8 cellular contexts compared by ENCODE assay signal in the genomic region with DNA sequence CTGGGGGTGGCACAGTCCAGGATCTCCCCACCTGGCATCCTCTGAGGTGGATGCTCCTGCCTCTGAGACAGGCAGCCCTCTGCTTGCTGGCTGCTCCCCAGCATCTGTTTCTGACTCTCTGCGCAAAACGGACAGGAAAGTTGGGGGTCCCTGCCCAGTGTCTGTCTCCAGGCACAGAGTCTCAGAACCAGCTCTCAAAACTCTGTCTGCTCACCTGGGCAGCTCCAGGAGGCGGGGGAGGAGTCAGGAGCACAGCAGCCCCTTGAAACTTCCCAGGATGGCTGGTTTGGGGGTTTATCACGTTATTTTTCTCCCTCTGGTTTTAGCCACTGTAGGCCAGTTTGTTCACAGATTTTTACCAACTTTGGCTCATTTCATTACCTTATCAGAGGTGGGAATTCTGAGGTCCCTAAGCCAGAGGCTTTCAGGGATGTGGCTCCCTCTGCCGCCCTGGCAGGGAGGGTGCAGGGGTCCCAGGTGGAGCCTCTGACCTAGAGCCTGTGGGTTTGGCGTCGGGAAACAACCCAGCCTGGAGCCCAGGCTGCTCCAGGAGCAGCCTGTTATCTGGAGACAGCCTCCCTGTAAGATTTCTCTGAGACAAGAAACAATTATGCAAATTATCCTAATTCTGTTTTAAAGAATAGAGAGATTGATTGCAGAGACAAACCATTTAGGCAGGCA.
A peak's percentile ranks its signal among the peaks of the same experiment; 100 is the strongest.
DNase-seq lines count a peak whose midpoint lies in the region; TF ChIP-seq lines count a peak whose summit lies in the region.
"Not testable (repeated sequence)": the region's sequence is repeated elsewhere in the genome, so short reads cannot be mapped to it uniquely, and the experiment has no call there.

No MANE protein-coding gene starts in this region.

- POLR2A ChIA-PET in SK-N-SH (lab: Yijun Ruan, JAX) = not testable (repeated sequence)

- H3K9me3 Mint-ChIP-seq in HFFc6; endothelial cell (ENCODE audit: unreplicated experiment): not testable (repeated sequence)

- not testable (repeated sequence) for H3K27me3 Mint-ChIP-seq in HFFc6 (ENCODE audit: insufficient read depth); endothelial cell (ENCODE audit: unreplicated experiment)

- not testable (repeated sequence) for H3K27ac Mint-ChIP-seq in HFFc6; endothelial cell (ENCODE audit: unreplicated experiment)

- not testable (repeated sequence) for TF ChIP-seq EP300 in SK-N-SH (IDR thresholded peaks at IDR 0.05; ENCODE audit: borderline replicate concordance in 1 of 2, low read depth in 1 of 2, low read length in 1 of 2)

- H3K36me3 ChIP-seq in SK-N-SH (replicated peaks in 1 of 2; ENCODE audit: control insufficient read depth in 1 of 2, insufficient read depth in 2 of 2, low read length in 1 of 2); kidney epithelial cell (ENCODE audit: control insufficient read depth, insufficient read depth, low read length); parathyroid adenoma (ENCODE audit: control insufficient read depth, insufficient read depth, low read length): not testable (repeated sequence)

- H2AFZ ChIP-seq in SK-N-SH (ENCODE audit: low read depth); parathyroid adenoma: not testable (repeated sequence)

- not testable (repeated sequence) for H3K9me3 ChIP-seq in SK-N-SH; parathyroid adenoma (ENCODE audit: control insufficient read depth, low read length)

- WGBS in SK-N-SH (ENCODE audit: low lambda C conversion rate) = 0% methylated on average over 3 of the region's 7 CpGs

- not testable (repeated sequence) for H3K36me3 Mint-ChIP-seq in HFFc6 (ENCODE audit: low read depth); endothelial cell (ENCODE audit: low read depth, unreplicated experiment)

- not testable (repeated sequence) for H3K27ac ChIP-seq in 22Rv1; SK-N-SH (ENCODE audit: low read depth in 2 of 2, low read length in 1 of 2); parathyroid adenoma

- not testable (repeated sequence) for H3K4me2 ChIP-seq in SK-N-SH; parathyroid adenoma (ENCODE audit: low read length)

- not testable (repeated sequence) for H3F3A ChIP-seq in SK-N-SH (replicated peaks; ENCODE audit: insufficient read depth)

- H3K4me1 Mint-ChIP-seq in HFFc6 (ENCODE audit: low read depth); endothelial cell (ENCODE audit: unreplicated experiment): not testable (repeated sequence)

- peak; percentile 43 for TF ChIP-seq RAD21 in SK-N-SH (IDR thresholded peaks at IDR 0.05; ENCODE audit: low read length)

- H3K9me2 ChIP-seq in SK-N-SH = not testable (repeated sequence)

- not testable (repeated sequence) for H4K20me1 ChIP-seq in SK-N-SH (ENCODE audit: insufficient read depth)

- H3K4me3 Mint-ChIP-seq in HFFc6; endothelial cell (ENCODE audit: unreplicated experiment): not testable (repeated sequence)

- not testable (repeated sequence) for H3K79me2 ChIP-seq in SK-N-SH (ENCODE audit: insufficient read depth); parathyroid adenoma

- CTCF ChIA-PET in SK-N-SH (lab: Yijun Ruan, JAX) = not testable (repeated sequence)

- not testable (repeated sequence) for H3K4me1 ChIP-seq in SK-N-SH (ENCODE audit: control insufficient read depth in 1 of 2, insufficient read depth in 2 of 2, low read depth in 1 of 2, low read length in 1 of 2); parathyroid adenoma

- H3K4me3 ChIP-seq in SK-N-SH (ENCODE audit: low read depth in 2 of 2, low read length in 1 of 2); kidney epithelial cell (ENCODE audit: low read depth, low read length); parathyroid adenoma (ENCODE audit: low read depth, low read length): not testable (repeated sequence)

- H3K9ac ChIP-seq in SK-N-SH, parathyroid adenoma: not testable (repeated sequence)

- not testable (repeated sequence) for H3K27me3 ChIP-seq in SK-N-SH (ENCODE audit: insufficient read depth); kidney epithelial cell (ENCODE audit: control insufficient read depth, insufficient read depth, low read length); parathyroid adenoma (ENCODE audit: control insufficient read depth, insufficient read depth, low read length)

- DNase-seq in DMS53 (lab: John Stamatoyannopoulos, UW) (peak; percentile 56), NCI-H69 (lab: John Stamatoyannopoulos, UW) (peak; percentile 17), SK-N-SH (peak; percentile 61), endothelial cell (ENCODE audit: low spot score) (peak; percentile 47)
- not testable (repeated sequence) for DNase-seq in HFFc6; kidney epithelial cell (ENCODE audit: low read depth)

- peak; percentile 33 for TF ChIP-seq CTCF in 22Rv1 (IDR thresholded peaks at IDR 0.05)
- peak; percentile 25; the same call in 1 of the 2 replicates for TF ChIP-seq CTCF in HFFc6 (IDR thresholded peaks at IDR 0.05)
- TF ChIP-seq CTCF in SK-N-SH (IDR thresholded peaks at IDR 0.05) = not testable (repeated sequence)
- TF ChIP-seq CTCF in endothelial cell (IDR thresholded peaks at IDR 0.05; ENCODE audit: unreplicated experiment) = peak; percentile 30
- peak; percentile 30 for TF ChIP-seq CTCF in kidney epithelial cell (IDR thresholded peaks at IDR 0.05; ENCODE audit: insufficient read depth, low read length, poor library complexity, severe bottlenecking)
- peak; percentile 38 for TF ChIP-seq CTCF in parathyroid adenoma (IDR thresholded peaks at IDR 0.05)
